In the genomic region with DNA sequence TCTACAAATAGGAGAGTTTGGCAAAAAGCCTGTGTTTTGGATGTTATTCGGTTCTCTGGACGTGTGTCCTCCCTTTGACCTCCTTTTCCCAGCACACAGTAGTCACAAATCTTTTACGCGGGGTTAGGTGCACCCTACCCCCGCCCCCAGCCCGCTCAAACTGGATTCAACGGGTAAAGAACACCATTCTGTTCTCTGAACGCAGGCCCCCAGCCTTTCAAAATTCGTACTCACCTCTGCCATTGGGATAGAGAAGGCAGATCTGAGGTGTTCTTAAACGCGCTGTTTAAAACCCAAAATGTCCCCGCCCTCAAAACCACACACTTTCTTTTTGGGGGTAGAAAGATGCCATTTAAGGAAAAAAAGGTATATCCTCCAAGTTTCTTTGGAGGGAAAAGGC, we compare ENCODE assay signal across 9 cellular contexts. TPM values are rescaled to one million over a fixed set of nuclear protein-coding genes. Genes with fewer than 3 reads are reported as not detected.
DNase-seq lines count a peak whose midpoint lies in the region; ATAC-seq and TF ChIP-seq lines count a peak whose summit lies in the region.
"Had no signal": no experiment of that assay in that cellular context is flagged by ENCODE, and none has a peak within 500 bp of the region (broad histone marks: within the 10 kb centered on the region; RNA-seq: fewer than 3 reads in every experiment).

No MANE protein-coding gene starts in this region.

- CTCF ChIA-PET in activated CD4-positive, alpha-beta memory T cell treated with anti-CD3 and anti-CD28 coated beads, Interleukin-2, amount 10 ng/mL, durations not matched to agents 7 days and 5 days (lab: Charles Lee): interaction anchor here (1.8 kb wide), 1 partner anchor 48 kb away, joined by 7 read pairs; no protein-coding TSS in a partner anchor

- H3K27ac Mint-ChIP-seq in activated CD4-positive, alpha-beta memory T cell treated with anti-CD3 and anti-CD28 coated beads, Interleukin-2, amount 10 ng/mL, durations not matched to agents 7 days and 5 days: peak overlapping the region; percentile 81

- no peak for ATAC-seq in GM21717 (IDR thresholded peaks at IDR 0.05; ENCODE audit: unreplicated experiment)

- peaks cover 25% of the 10 kb centered on the region for H3K36me3 ChIP-seq in Loucy (ENCODE audit: insufficient read depth, low read length)

- H3K27me3 ChIP-seq in Loucy (ENCODE audit: insufficient read depth, low read length, poor library complexity, severe bottlenecking): no peaks in the 10 kb centered on the region

- H3K27ac ChIP-seq in caudate nucleus (ENCODE audit: low read depth, low read length): no peak overlapping the region

- H3K4me3 ChIP-seq in Loucy (ENCODE audit: low read length, poor library complexity, severe bottlenecking) (peak overlapping the region; percentile 96), fibroblast of mammary gland (ENCODE audit: control insufficient read depth, low read depth, low read length) (peak overlapping the region; percentile 43)

- peaks cover 59% of the 10 kb centered on the region for H3K4me1 Mint-ChIP-seq in activated CD4-positive, alpha-beta memory T cell treated with anti-CD3 and anti-CD28 coated beads, Interleukin-2, amount 10 ng/mL, durations not matched to agents 7 days and 5 days

- 0 out of 2 replicates have a peak, but pooled peaks cover 2% of the 10 kb centered on the region for H3F3A ChIP-seq in Loucy (ENCODE audit: low read depth)

- H3K9me2 ChIP-seq in Loucy (replicated peaks; ENCODE audit: low read depth, low read length): no peaks in the 10 kb centered on the region

- peaks cover 65% of the 10 kb centered on the region for H3K4me1 ChIP-seq in Loucy (ENCODE audit: insufficient read depth, low read length, poor library complexity, severe bottlenecking)

- H3K9ac ChIP-seq in Loucy (ENCODE audit: low read depth, low read length, poor library complexity, severe bottlenecking): peak overlapping the region; percentile 92

- TF ChIP-seq CTCF in Loucy (conservative IDR thresholded peaks at IDR 0.05; ENCODE audit: low read length): no peak
- no peak for TF ChIP-seq CTCF in fibroblast of mammary gland (conservative IDR thresholded peaks at IDR 0.05; ENCODE audit: control insufficient read depth, insufficient read depth, low read depth, low read length)

- POLR2A ChIA-PET in activated CD4-positive, alpha-beta memory T cell treated with anti-CD3 and anti-CD28 coated beads, Interleukin-2, amount 10 ng/mL, durations not matched to agents 7 days and 5 days (lab: Charles Lee): interaction anchor here (0.6 to 4.3 kb wide), 6 partner anchors 11 to 136 kb away, joined by 3 to 38 read pairs (median 4); no protein-coding TSS in a partner anchor

- H3K4me3 Mint-ChIP-seq in activated CD4-positive, alpha-beta memory T cell treated with anti-CD3 and anti-CD28 coated beads, Interleukin-2, amount 10 ng/mL, durations not matched to agents 7 days and 5 days: peak overlapping the region; percentile 72

- peaks cover 96% of the 10 kb centered on the region for H3K79me2 ChIP-seq in Loucy (ENCODE audit: insufficient read depth, low read length)

- no peak overlapping the region for H2AFZ ChIP-seq in Loucy (ENCODE audit: low read length)

- no peaks in the 10 kb centered on the region for H3K9me3 Mint-ChIP-seq in activated CD4-positive, alpha-beta memory T cell treated with anti-CD3 and anti-CD28 coated beads, Interleukin-2, amount 10 ng/mL, durations not matched to agents 7 days and 5 days

- H3K36me3 Mint-ChIP-seq in activated CD4-positive, alpha-beta memory T cell treated with anti-CD3 and anti-CD28 coated beads, Interleukin-2, amount 10 ng/mL, durations not matched to agents 7 days and 5 days (ENCODE audit: low read depth): peaks cover 25% of the 10 kb centered on the region

- peak overlapping the region; percentile 93 for H3K4me2 ChIP-seq in Loucy (ENCODE audit: low read depth, low read length, poor library complexity, severe bottlenecking)

- no peaks in the 10 kb centered on the region for H3K9me3 ChIP-seq in Loucy (ENCODE audit: insufficient read depth, low read depth, low read length)

- peaks cover 33% of the 10 kb centered on the region for H3K27me3 Mint-ChIP-seq in activated CD4-positive, alpha-beta memory T cell treated with anti-CD3 and anti-CD28 coated beads, Interleukin-2, amount 10 ng/mL, durations not matched to agents 7 days and 5 days

- peak; percentile 55 for DNase-seq in activated CD4-positive, alpha-beta memory T cell treated with anti-CD3 and anti-CD28 coated beads, Interleukin-2, amount 10 ng/mL, durations not matched to agents 7 days and 5 days
- DNase-seq in fibroblast of mammary gland (ENCODE audit: low read depth): no peak
- DNase-seq in stimulated activated CD4-positive, alpha-beta T cell treated with anti-CD3 and anti-CD28 coated beads, TNF-alpha, amount 100 ng/mL, for 48 hours (ENCODE audit: low read depth in 3 of 3): peak in 2 of 3 donors; percentile 29 to 40
- no peak for DNase-seq in NCI-H1105 (lab: John Stamatoyannopoulos, UW)
- no peak for DNase-seq in epidermal melanocyte (ENCODE audit: insufficient read length, low spot score)
- no peak for DNase-seq in caudate nucleus (lab: John Stamatoyannopoulos, UW)
- DNase-seq: left cardiac atrium had no signal

- peaks cover 54% of the 10 kb centered on the region for H4K20me1 ChIP-seq in Loucy (ENCODE audit: insufficient read depth, low read length, poor library complexity, severe bottlenecking)

RNA-seq across cellular contexts. Expression of gene LEF1, which starts 2.7 kb away (rescaled TPM):
- total RNA-seq in activated CD4-positive, alpha-beta memory T cell treated with anti-CD3 and anti-CD28 coated beads, Interleukin-2, amount 10 ng/mL, durations not matched to agents 7 days and 5 days: 10 to 100 TPM; 67.4 to 68.2 TPM

Comparison
In these comparisons a context has a peak if more than half of its experiments do, and no peak if none do; other contexts are left out.
1. DNase-seq: peak in activated CD4-positive, alpha-beta memory T cell treated with anti-CD3 and anti-CD28 coated beads, Interleukin-2, amount 10 ng/mL, durations not matched to agents 7 days and 5 days (single experiment) and stimulated activated CD4-positive, alpha-beta T cell treated with anti-CD3 and anti-CD28 coated beads, TNF-alpha, amount 100 ng/mL, for 48 hours (2 of 3); none in fibroblast of mammary gland (single experiment), NCI-H1105 (single experiment), epidermal melanocyte (single experiment) and caudate nucleus (0 of 61).